8 cellular contexts compared by ENCODE assay signal in the genomic region with DNA sequence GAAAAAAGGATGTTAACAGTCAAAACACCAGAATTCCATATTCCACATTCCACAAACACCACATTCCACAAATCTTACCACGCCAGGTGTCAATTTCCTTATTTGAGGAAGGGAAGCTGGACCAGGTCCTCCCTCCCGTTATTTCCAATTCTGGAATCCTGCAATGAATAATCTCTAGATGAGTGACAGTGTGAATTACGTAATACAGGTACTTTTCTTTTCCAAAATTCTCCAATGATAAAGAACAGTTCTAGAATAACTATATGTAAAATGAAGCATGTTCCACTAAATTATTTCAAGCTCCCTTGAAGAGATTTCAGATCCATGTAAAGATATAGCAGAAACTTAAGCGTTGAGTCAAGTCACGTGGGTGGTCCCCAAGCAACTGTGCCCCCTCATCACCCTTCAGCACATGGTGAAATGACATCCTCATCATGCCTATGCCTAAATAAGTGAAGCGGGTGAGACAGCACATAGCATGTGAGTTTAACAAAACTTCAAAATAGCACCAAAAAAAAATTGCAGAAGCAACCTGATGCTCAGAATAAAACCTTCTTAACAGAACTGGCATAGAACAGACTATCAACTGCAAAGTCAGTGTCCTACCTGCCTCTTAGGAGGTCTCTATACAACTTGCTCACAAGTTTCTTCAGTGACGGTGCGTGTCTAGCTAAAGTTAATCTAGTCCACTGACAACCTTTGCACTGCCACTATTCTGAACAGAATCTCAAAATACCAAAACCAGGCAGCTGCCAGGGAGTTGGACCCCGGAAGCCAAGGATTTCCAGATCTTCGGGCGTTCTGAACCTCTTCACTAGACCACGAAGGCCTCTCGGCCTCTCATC. TPM values are rescaled to one million over a fixed set of nuclear protein-coding genes. Genes with fewer than 3 reads are reported as not detected.
DNase-seq lines count a peak whose midpoint lies in the region; ATAC-seq and TF ChIP-seq lines count a peak whose summit lies in the region.

No MANE protein-coding gene starts in this region.

- no peak overlapping the region for H2BK15ac ChIP-seq in mesenchymal stem cell (ENCODE audit: low read depth, poor library complexity, severe bottlenecking)

- H3K79me2 ChIP-seq in HCT116 (ENCODE audit: insufficient read depth, low read length) (peaks cover 41% of the 10 kb centered on the region), OCI-LY7 (ENCODE audit: insufficient read depth, low read depth, low read length) (peaks cover 20% of the 10 kb centered on the region)

- intact Hi-C loops in HCT116 (cut with micrococcal nuclease) (no loop called here), OCI-LY7 (cut with micrococcal nuclease; ENCODE audit: unreplicated experiment) (loop anchor here (1.0 kb wide), 1 partner anchor 79 kb away; no protein-coding TSS in a partner anchor)

- BruUV-seq in HCT116 (replicated peaks; lab: Mats Ljungman, UMichigan) (no TSS peak), OCI-LY7 (replicated peaks; lab: Mats Ljungman, UMichigan) (no TSS peak)

- H3K4me1 ChIP-seq in HCT116 (ENCODE audit: control insufficient read depth in 1 of 2, insufficient read depth in 2 of 2, low read length in 2 of 2) (peaks cover 3 to 12% of the 10 kb centered on the region in 2 experiments; a peak in 3 of 4 replicates), OCI-LY7 (ENCODE audit: insufficient read depth, low read length, poor library complexity, severe bottlenecking) (peaks cover 18% of the 10 kb centered on the region), mesenchymal stem cell (ENCODE audit: control insufficient read depth, insufficient read depth, low read depth, low read length) (peaks cover 1% of the 10 kb centered on the region), urinary bladder (ENCODE audit: insufficient read depth) (no peaks in the 10 kb centered on the region)

- H3K27me3 ChIP-seq in HCT116 (ENCODE audit: insufficient read depth, low read length) (no peaks in the 10 kb centered on the region), mesenchymal stem cell (ENCODE audit: control insufficient read depth in 1 of 2, insufficient read depth in 1 of 2, low read length in 2 of 2) (no peaks in the 10 kb centered on the region)

- DNase-seq in HCT116 (ENCODE audit: low read depth, low spot score) (no peak), OCI-LY7 (ENCODE audit: low spot score) (peak; percentile 51), coronary artery (ENCODE audit: low spot score) (no peak), mesenchymal stem cell (peak; percentile 29), NCI-H446 (lab: John Stamatoyannopoulos, UW) (no peak), NCI-H748 (lab: John Stamatoyannopoulos, UW; ENCODE audit: unreplicated experiment) (no peak)

- TF ChIP-seq RAD21 in HCT116 (IDR thresholded peaks at IDR 0.05; ENCODE audit: low read depth): no peak

- H4K8ac ChIP-seq in mesenchymal stem cell (ENCODE audit: low read length): no peak overlapping the region

- H3K23ac ChIP-seq in mesenchymal stem cell (ENCODE audit: low read length in 2 of 2): no peak overlapping the region

- no peak for TF ChIP-seq POLR2A in HCT116 (IDR thresholded peaks at IDR 0.05; ENCODE audit: borderline replicate concordance, extremely low read depth, insufficient read depth, insufficient read length)

- no peaks in the 10 kb centered on the region for H3K9me2 ChIP-seq in HCT116 (ENCODE audit: insufficient read depth)
- H3K9me2 ChIP-seq in OCI-LY7 (ENCODE audit: insufficient read depth, low read length): no peaks in the 10 kb centered on the region

- no peak overlapping the region for H2AK5ac ChIP-seq in mesenchymal stem cell (ENCODE audit: low read length, severe bottlenecking)

- TF ChIP-seq CTCF in HCT116 (IDR thresholded peaks at IDR 0.05 in 2 of 3, conservative IDR thresholded peaks at IDR 0.05 in 1 of 3; ENCODE audit: borderline replicate concordance in 1 of 3, insufficient read depth in 1 of 3, low read depth in 2 of 3, low read length in 2 of 3) (no peak), OCI-LY7 (conservative IDR thresholded peaks at IDR 0.05; ENCODE audit: low read length) (no peak), coronary artery (IDR thresholded peaks at IDR 0.05) (no peak)

- H2BK120ac ChIP-seq in mesenchymal stem cell (ENCODE audit: low read depth, low read length): no peak overlapping the region

- WGBS in mesenchymal stem cell: 23% methylated on average over 11 of the region's 13 CpGs
- 25% methylated on average over 13 of the region's 13 CpGs for WGBS in urinary bladder

- H3K4ac ChIP-seq in mesenchymal stem cell (ENCODE audit: low read depth in 1 of 2, low read length in 2 of 2): no peak overlapping the region

- H3K4me2 ChIP-seq in HCT116 (ENCODE audit: low read length) (peak overlapping the region; percentile 90), OCI-LY7 (ENCODE audit: low read length) (peak overlapping the region; percentile 90), mesenchymal stem cell (ENCODE audit: low read length, poor library complexity, severe bottlenecking) (peak overlapping the region; percentile 69)

- RAD21 ChIA-PET in HCT116 (lab: Charles Lee; ENCODE audit: low non-redundant PET in 1 of 2, low total read pairs in 2 of 2, uncharacterized antibody in 2 of 2, unreplicated experiment in 2 of 2): no interaction called here

- CTCF ChIA-PET in HCT116 (lab: Charles Lee): interaction anchor here (0.9 kb wide), 1 partner anchor 29 kb away, joined by 3 read pairs; no protein-coding TSS in a partner anchor
- CTCF ChIA-PET in OCI-LY7 (lab: Charles Lee; ENCODE audit: unreplicated experiment): no interaction called here

- no peak overlapping the region for H2BK12ac ChIP-seq in mesenchymal stem cell (ENCODE audit: low read length in 2 of 2)

- H4K20me1 ChIP-seq in HCT116 (ENCODE audit: insufficient read depth) (no peaks in the 10 kb centered on the region), OCI-LY7 (ENCODE audit: insufficient read depth, low read length) (no peaks in the 10 kb centered on the region)

- H3K36me3 ChIP-seq in HCT116 (ENCODE audit: control insufficient read depth in 1 of 2, insufficient read depth in 2 of 2, low read length in 2 of 2) (peaks cover 15 to 23% of the 10 kb centered on the region in 2 experiments; a peak in 3 of 4 replicates), OCI-LY7 (ENCODE audit: insufficient read depth, low read length) (peaks cover 53% of the 10 kb centered on the region), mesenchymal stem cell (ENCODE audit: control insufficient read depth in 1 of 2, insufficient read depth in 2 of 2, low read depth in 1 of 2, low read length in 2 of 2) (peaks cover 8 to 47% of the 10 kb centered on the region in 2 experiments), urinary bladder (ENCODE audit: insufficient read depth) (peaks cover 3% of the 10 kb centered on the region)

- H3K14ac ChIP-seq in mesenchymal stem cell (ENCODE audit: low read length in 2 of 2): no peak overlapping the region

- POLR2A ChIA-PET in HCT116 (lab: Charles Lee) (interaction anchor here (0.8 to 1.1 kb wide), 2 partner anchors 108 to 238 kb away, joined by 3 to 4 read pairs; partner anchors contain the start of gene PRDM10), OCI-LY7 (lab: Charles Lee) (interaction anchor here (0.7 to 1.0 kb wide), 6 partner anchors 14 to 264 kb away, joined by 3 to 4 read pairs (median 3); no protein-coding TSS in a partner anchor)

- H2BK5ac ChIP-seq in mesenchymal stem cell (ENCODE audit: low read depth, low read length, poor library complexity, severe bottlenecking): no peak overlapping the region

- H3K9me3 ChIP-seq in HCT116 (ENCODE audit: control insufficient read depth in 1 of 2, insufficient read depth in 1 of 2, low read depth in 1 of 2, low read length in 2 of 2) (no peaks in the 10 kb centered on the region), OCI-LY7 (ENCODE audit: low read length) (no peaks in the 10 kb centered on the region), mesenchymal stem cell (ENCODE audit: control insufficient read depth, low read length) (no peaks in the 10 kb centered on the region)

- H3K27ac ChIP-seq in HCT116 (ENCODE audit: low read depth, low read length) (peak overlapping the region; percentile 53; the same call in 1 of the 2 replicates), OCI-LY7 (ENCODE audit: low read depth, low read length, poor library complexity, severe bottlenecking) (peak overlapping the region; percentile 47), coronary artery (peak overlapping the region; percentile 69 to 92), mesenchymal stem cell (ENCODE audit: low read length, poor library complexity, severe bottlenecking) (no peak overlapping the region), urinary bladder (ENCODE audit: low read depth) (no peak overlapping the region)

- H3K79me1 ChIP-seq in mesenchymal stem cell (replicated peaks; ENCODE audit: low read length, poor library complexity, severe bottlenecking): peaks cover 18% of the 10 kb centered on the region

- H2AFZ ChIP-seq in HCT116 (ENCODE audit: low read depth, low read length, poor library complexity, severe bottlenecking): no peak overlapping the region
- peak overlapping the region; percentile 71; the same call in 1 of the 2 replicates for H2AFZ ChIP-seq in OCI-LY7 (ENCODE audit: low read length)
- H2AFZ ChIP-seq in mesenchymal stem cell (ENCODE audit: low read depth, low read length): peak overlapping the region; percentile 30

- H3K9ac ChIP-seq in HCT116 (ENCODE audit: low read length): peak overlapping the region; percentile 77
- H3K9ac ChIP-seq in mesenchymal stem cell (ENCODE audit: low read length): peak overlapping the region; percentile 91

- peak overlapping the region in 1 of 2 experiments; percentile 76 for H3K18ac ChIP-seq in mesenchymal stem cell (ENCODE audit: low read depth in 1 of 2, low read length in 2 of 2)

- ATAC-seq in HCT116: peak; percentile 5; the same call in 1 of the 2 replicates

- H3K4me3 ChIP-seq in GM08714 (ENCODE audit: low read length): peak overlapping the region; percentile 96
- peak overlapping the region; percentile 81 to 92 for H3K4me3 ChIP-seq in HCT116 (replicated peaks in 1 of 2; ENCODE audit: low read depth in 1 of 2, low read length in 2 of 2)
- peak overlapping the region; percentile 100 for H3K4me3 ChIP-seq in OCI-LY7 (ENCODE audit: low read depth, low read length, poor library complexity, severe bottlenecking)
- peak overlapping the region; percentile 100 for H3K4me3 ChIP-seq in coronary artery
- peak overlapping the region; percentile 90 to 95 for H3K4me3 ChIP-seq in mesenchymal stem cell (ENCODE audit: insufficient read depth in 1 of 2, low read depth in 1 of 2, low read length in 2 of 2)
- peak overlapping the region; percentile 98 for H3K4me3 ChIP-seq in urinary bladder (ENCODE audit: low read depth, low read length)

- no peak overlapping the region for H4K91ac ChIP-seq in mesenchymal stem cell (ENCODE audit: low read length)

TF ChIP-seq in HCT116, 20 proteins besides CTCF, POLR2A, EP300 and RAD21 (continues in another document):
- TF ChIP-seq EZH2phosphoT487 (IDR thresholded peaks at IDR 0.05; ENCODE audit: borderline replicate concordance) (no peak), CBX3 (IDR thresholded peaks at IDR 0.05; ENCODE audit: low read depth) (no peak), JUND (IDR thresholded peaks at IDR 0.05) (no peak), SIN3A (IDR thresholded peaks at IDR 0.05; ENCODE audit: low read depth) (no peak)

RNA-seq across cellular contexts. Expression of gene NFRKB, which starts 0.9 kb away (rescaled TPM):
- total RNA-seq in HCT116 (2021; ENCODE audit: unreplicated experiment) (27.4 TPM), OCI-LY7 (2022) (35.5 and 36.3 TPM in 2 replicates), urinary bladder (24.7 TPM)
- polyA plus RNA-seq in HCT116 (2012): 16.6 and 16.7 TPM in 2 replicates
- total RNA-seq in OCI-LY7 (2014; rRNA removed; shearing (Covaris generic)): 22.2 and 31.2 TPM in 2 replicates
- polyA plus RNA-seq in mesenchymal stem cell (2013, experiment 1 of 2): 8.0 TPM
- 6.7 TPM for polyA plus RNA-seq in mesenchymal stem cell (2013, experiment 2 of 2)
- polyA plus RNA-seq in urinary bladder: 19.6 TPM

Comparison
In these comparisons a context has a peak if more than half of its experiments do, and no peak if none do; other contexts are left out.
1. DNase-seq: peak in OCI-LY7 (single experiment) and mesenchymal stem cell (single experiment); none in HCT116 (single experiment), coronary artery (single experiment), NCI-H446 (0 of 2) and NCI-H748 (single experiment).
2. H3K27ac ChIP-seq: peak in HCT116 (single experiment), OCI-LY7 (single experiment) and coronary artery (2 of 2); none in mesenchymal stem cell (single experiment) and urinary bladder (single experiment).
3. Peak in every context shown above with its lines, with median percentiles within 50 percentile points of each other: H3K4me3 ChIP-seq and H3K4me2 ChIP-seq.